In genomic region chr6:100415780-100416179, GRCh38 we compare ENCODE assay signal across 20 cellular contexts.
"Had no signal": no experiment of that assay in that cellular context is flagged by ENCODE, and none has a peak within 500 bp of the region (broad histone marks: within the 10 kb centered on the region; RNA-seq: fewer than 3 reads in every experiment).

No MANE protein-coding gene starts in this region.

- H3K4me1 ChIP-seq: esophagus squamous epithelium, gastrocnemius medialis, right lobe of liver, tibial artery had no signal

- H3K9me3 ChIP-seq: esophagus squamous epithelium, gastrocnemius medialis, right lobe of liver, tibial artery had no signal

- H3K36me3 ChIP-seq: esophagus squamous epithelium, gastrocnemius medialis, right lobe of liver, tibial artery had no signal

- DNase-seq: activated CD4-positive, alpha-beta T cell treated with anti-CD3 and anti-CD28 coated beads, Interleukin-2, amount 10 ng/mL, durations not matched to agents 24 days and 14 days; activated CD8-positive, alpha-beta T cell treated with anti-CD3 and anti-CD28 coated beads, Interleukin-2, amount 10 ng/mL, durations not matched to agents 7 days and 5 days; activated gamma-delta T cell; activated naive CD4-positive, alpha-beta T cell treated with anti-CD3 and anti-CD28 coated beads, Interleukin-2, amount 50 U/mL, for 16 hours; activated naive CD8-positive, alpha-beta T cell treated with anti-CD3 and anti-CD28 coated beads, Interleukin-2, amount 50 U/mL, for 24 hours; central memory CD4-positive, alpha-beta T cell; dorsolateral prefrontal cortex; effector memory CD8-positive, alpha-beta T cell; esophagus squamous epithelium; gastrocnemius medialis; hypothalamus; left cardiac atrium; naive B cell; posterior cingulate gyrus; right lobe of liver; stimulated activated CD4-positive, alpha-beta T cell treated with anti-CD3 and anti-CD28 coated beads, Interleukin-1b, Interleukin-23, amount 100 ng/mL, for 48 hours; tibial artery had no signal

- H3K27ac ChIP-seq: dorsolateral prefrontal cortex, esophagus squamous epithelium, gastrocnemius medialis, right lobe of liver, skin epidermis, tibial artery, VCaP had no signal

- ATAC-seq: activated CD4-positive, CD25-positive, alpha-beta regulatory T cell treated with anti-CD3 and anti-CD28 coated beads, Interleukin-2, amount 50 U/mL, for 24 hours; activated CD8-positive, alpha-beta T cell treated with anti-CD3 and anti-CD28 coated beads, Interleukin-2, amount 10 ng/mL, durations not matched to agents 7 days and 5 days; activated naive CD8-positive, alpha-beta T cell treated with anti-CD3 and anti-CD28 coated beads, Interleukin-2, amount 50 U/mL, for 24 hours; effector memory CD8-positive, alpha-beta T cell; gastrocnemius medialis; left cardiac atrium; right lobe of liver had no signal

- H3K27me3 ChIP-seq: gastrocnemius medialis, right lobe of liver, tibial artery had no signal

- H3K4me3 ChIP-seq: dorsolateral prefrontal cortex, esophagus squamous epithelium, gastrocnemius medialis, right lobe of liver, skin epidermis, tibial artery had no signal
